In genomic region chr11:69985654-69986420, GRCh38 we compare ENCODE assay signal across 10 cellular contexts.
DNase-seq lines count a peak whose midpoint lies in the region; ATAC-seq lines count a peak whose summit lies in the region.
"Had no signal": no experiment of that assay in that cellular context is flagged by ENCODE, and none has a peak within 500 bp of the region (broad histone marks: within the 10 kb centered on the region; RNA-seq: fewer than 3 reads in every experiment).

No MANE protein-coding gene starts in this region.

- ATAC-seq in left cardiac atrium, result peak; percentile 27 to 39
- ATAC-seq: stimulated activated naive CD8-positive, alpha-beta T cell treated with anti-CD3 and anti-CD28 coated beads, Interleukin-15, Interleukin-2, amounts not matched to agents 100 U/mL and 50 U/mL, for 24 hours had no signal

- H3K9me3 ChIP-seq in adipocyte (ENCODE audit: control insufficient read depth, low read length) (peaks cover 3% of the 10 kb centered on the region), mucosa of stomach (ENCODE audit: control insufficient read depth, low read length) (no peaks in the 10 kb centered on the region)

- H3K4me1 ChIP-seq in adipocyte (ENCODE audit: control insufficient read depth, insufficient read depth, low read length) (no peaks in the 10 kb centered on the region), mucosa of stomach (ENCODE audit: control insufficient read depth, insufficient read depth, low read length) (peaks cover 35% of the 10 kb centered on the region), urinary bladder (ENCODE audit: insufficient read depth) (peaks cover 1% of the 10 kb centered on the region)

- H3K9ac ChIP-seq in adipocyte (ENCODE audit: low read length) (no peak overlapping the region), mucosa of stomach (ENCODE audit: low read length) (peak overlapping the region; percentile 78)

- H3K27me3 ChIP-seq in adipocyte (replicated peaks; ENCODE audit: control insufficient read depth, insufficient read depth, low read length) (peaks cover 73% of the 10 kb centered on the region), mucosa of stomach (ENCODE audit: control insufficient read depth, insufficient read depth, low read length) (peaks cover 24% of the 10 kb centered on the region)

- WGBS in urinary bladder, result 1% methylated on average over 72 of the region's 73 CpGs

- no peak overlapping the region for H3K27ac ChIP-seq in urinary bladder (ENCODE audit: low read depth)

- intact Hi-C loops in left cardiac atrium (cut with DNase I), result no loop called here

- H3K36me3 ChIP-seq in adipocyte (ENCODE audit: control insufficient read depth, insufficient read depth, low read length, severe bottlenecking) (no peaks in the 10 kb centered on the region), mucosa of stomach (ENCODE audit: control insufficient read depth, insufficient read depth, low read length) (no peaks in the 10 kb centered on the region), urinary bladder (ENCODE audit: insufficient read depth) (no peaks in the 10 kb centered on the region)

- H3K4me3 ChIP-seq in adipocyte (ENCODE audit: low read length), result no peak overlapping the region
- H3K4me3 ChIP-seq in mucosa of stomach (ENCODE audit: low read length), result peak overlapping the region; percentile 67
- peak overlapping the region; percentile 25 for H3K4me3 ChIP-seq in urinary bladder (ENCODE audit: low read depth, low read length)

- DNase-seq in adipocyte (ENCODE audit: low read depth) (peak; percentile 15), left cardiac atrium (no peak), HCEC 1CT (no peak), activated gamma-delta T cell (lab: John Stamatoyannopoulos, UW) (no peak), T-helper 1 cell (no peak)
- DNase-seq: activated B cell treated with CpG ODN at 0.5 μM for 24 hours; NCI-H2081; stimulated activated naive CD8-positive, alpha-beta T cell treated with anti-CD3 and anti-CD28 coated beads, Interleukin-15, Interleukin-2, amounts not matched to agents 100 U/mL and 50 U/mL, for 24 hours had no signal
